ENCODE assay signal across 1 cellular context in genomic region chr15:65414841-65415621, GRCh38.
A peak's percentile ranks its signal among the peaks of the same experiment; 100 is the strongest.
TF ChIP-seq lines count a peak whose summit lies in the region.

No MANE protein-coding gene starts in this region.

TF ChIP-seq in WTC11, 78 proteins besides CTCF, POLR2A, EP300 and RAD21 (continued from another document):
- TF ChIP-seq, protein P1, sequence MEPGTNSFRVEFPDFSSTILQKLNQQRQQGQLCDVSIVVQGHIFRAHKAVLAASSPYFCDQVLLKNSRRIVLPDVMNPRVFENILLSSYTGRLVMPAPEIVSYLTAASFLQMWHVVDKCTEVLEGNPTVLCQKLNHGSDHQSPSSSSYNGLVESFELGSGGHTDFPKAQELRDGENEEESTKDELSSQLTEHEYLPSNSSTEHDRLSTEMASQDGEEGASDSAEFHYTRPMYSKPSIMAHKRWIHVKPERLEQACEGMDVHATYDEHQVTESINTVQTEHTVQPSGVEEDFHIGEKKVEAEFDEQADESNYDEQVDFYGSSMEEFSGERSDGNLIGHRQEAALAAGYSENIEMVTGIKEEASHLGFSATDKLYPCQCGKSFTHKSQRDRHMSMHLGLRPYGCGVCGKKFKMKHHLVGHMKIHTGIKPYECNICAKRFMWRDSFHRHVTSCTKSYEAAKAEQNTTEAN (CRISPR knock-in tag; IDR thresholded peaks at IDR 0.05), result 0 out of 2 replicates have a peak, but pooled peaks have one; percentile 32
- TF ChIP-seq RORB (CRISPR knock-in tag; IDR thresholded peaks at IDR 0.05), result no peak
- no peak for TF ChIP-seq CREB1 (CRISPR knock-in tag; IDR thresholded peaks at IDR 0.05)
- no peak for TF ChIP-seq ZNF219 (CRISPR knock-in tag; IDR thresholded peaks at IDR 0.05; ENCODE audit: borderline replicate concordance)
- TF ChIP-seq MYBL2 (CRISPR knock-in tag; IDR thresholded peaks at IDR 0.05), result no peak
- TF ChIP-seq ETV6 (CRISPR knock-in tag; IDR thresholded peaks at IDR 0.05), result peak; percentile 77; the same call in 1 of the 2 replicates
TF ChIP-seq in WTC11: peak in this region for 11.
